16 cellular contexts compared by ENCODE assay signal in the genomic region with DNA sequence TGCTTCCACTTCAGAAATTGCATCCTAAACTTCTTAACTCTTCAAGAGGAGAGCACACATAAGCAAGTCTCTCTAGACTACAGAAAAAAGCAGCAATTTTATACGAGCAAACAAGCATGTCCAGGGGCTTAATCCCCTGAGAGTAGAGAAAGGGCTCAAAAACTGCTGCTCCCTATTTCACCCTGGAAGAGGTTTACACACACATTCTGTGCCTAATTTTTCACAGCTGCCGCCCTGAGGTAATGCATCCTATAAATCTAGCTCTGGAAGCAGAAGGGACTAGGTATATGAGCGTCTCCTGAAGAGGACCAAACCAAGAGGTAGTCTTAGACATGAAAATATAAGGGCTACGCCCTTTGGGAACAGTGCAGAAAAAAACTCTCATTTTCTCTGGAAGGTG.
"Had no signal": no experiment of that assay in that cellular context is flagged by ENCODE, and none has a peak within 500 bp of the region (broad histone marks: within the 10 kb centered on the region; RNA-seq: fewer than 3 reads in every experiment).

No MANE protein-coding gene starts in this region.

- H3K27me3 ChIP-seq: foreskin keratinocyte, pancreas, thyroid gland, uterus had no signal

- H3K27ac ChIP-seq: coronary artery, foreskin keratinocyte, pancreas, skin epidermis, thyroid gland, uterus had no signal

- ATAC-seq: activated CD8-positive, alpha-beta T cell treated with anti-CD3 and anti-CD28 coated beads, Interleukin-2, amount 10 ng/mL, durations not matched to agents 7 days and 5 days; activated naive CD8-positive, alpha-beta T cell treated with anti-CD3 and anti-CD28 coated beads, Interleukin-2, amount 50 U/mL, for 24 hours; foreskin keratinocyte; left colon; pancreas had no signal

- H3K4me3 Mint-ChIP-seq: activated CD8-positive, alpha-beta T cell treated with anti-CD3 and anti-CD28 coated beads, Interleukin-2, amount 10 ng/mL, durations not matched to agents 7 days and 5 days; activated naive CD8-positive, alpha-beta T cell treated with anti-CD3 and anti-CD28 coated beads, Interleukin-2, amount 50 U/mL, for 24 hours; activated T-helper 1 cell treated with anti-CD3 and anti-CD28 coated beads, Interleukin-12 subunit alpha, Interleukin-12 subunit beta, Interleukin-2, Interleukin-4 antibody, amounts not matched to agents 30 ng/mL and 10 ng/mL and 1 ng/mL, durations not matched to agents 14 hours and 24 hours and 36 hours had no signal

- H3K4me3 ChIP-seq: coronary artery, pancreas, skin epidermis, thyroid gland, uterus had no signal

- H3K36me3 ChIP-seq: pancreas, thyroid gland, uterus had no signal

- H3K27ac Mint-ChIP-seq: activated CD8-positive, alpha-beta T cell treated with anti-CD3 and anti-CD28 coated beads, Interleukin-2, amount 10 ng/mL, durations not matched to agents 7 days and 5 days; activated naive CD8-positive, alpha-beta T cell treated with anti-CD3 and anti-CD28 coated beads, Interleukin-2, amount 50 U/mL, for 24 hours; activated T-helper 1 cell treated with anti-CD3 and anti-CD28 coated beads, Interleukin-12 subunit alpha, Interleukin-12 subunit beta, Interleukin-2, Interleukin-4 antibody, amounts not matched to agents 30 ng/mL and 10 ng/mL and 1 ng/mL, durations not matched to agents 14 hours and 24 hours and 36 hours had no signal

- H3K9me3 ChIP-seq: pancreas, thyroid gland, uterus had no signal

- H3K4me1 ChIP-seq: foreskin keratinocyte, pancreas, thyroid gland, uterus had no signal

- H3K27me3 Mint-ChIP-seq: activated naive CD8-positive, alpha-beta T cell treated with anti-CD3 and anti-CD28 coated beads, Interleukin-2, amount 50 U/mL, for 24 hours had no signal

- H3K4me1 Mint-ChIP-seq: activated naive CD8-positive, alpha-beta T cell treated with anti-CD3 and anti-CD28 coated beads, Interleukin-2, amount 50 U/mL, for 24 hours had no signal

- DNase-seq: activated CD4-positive, alpha-beta T cell treated with anti-CD3 and anti-CD28 coated beads for 4 hours; activated CD8-positive, alpha-beta T cell treated with anti-CD3 and anti-CD28 coated beads, Interleukin-2, amount 10 ng/mL, durations not matched to agents 7 days and 5 days; activated naive CD4-positive, alpha-beta T cell treated with Interleukin-2 at 50 U/mL for 16 hours; activated naive CD8-positive, alpha-beta T cell treated with anti-CD3 and anti-CD28 coated beads, Interleukin-2, amount 50 U/mL, for 24 hours; effector CD4-positive, alpha-beta T cell; foreskin keratinocyte; head of caudate nucleus; left colon; pancreas; retina; T1000; thyroid gland; uterus had no signal
